8 cellular contexts compared by ENCODE assay signal in genomic region chr10:12130237-12130872, GRCh38. TPM values are rescaled to one million over a fixed set of nuclear protein-coding genes. Genes with fewer than 3 reads are reported as not detected.
DNase-seq lines count a peak whose midpoint lies in the region; ATAC-seq and TF ChIP-seq lines count a peak whose summit lies in the region.

No MANE protein-coding gene starts in this region.

- H3K36me3 ChIP-seq in right atrium auricular region (peaks cover 10% of the 10 kb centered on the region), prostate gland (no peaks in the 10 kb centered on the region)

- H3K27me3 ChIP-seq in right atrium auricular region (no peaks in the 10 kb centered on the region), prostate gland (replicated peaks; ENCODE audit: insufficient read depth) (no peaks in the 10 kb centered on the region)

- peak overlapping the region; percentile 78 to 97 for H3K4me3 ChIP-seq in right atrium auricular region
- peak overlapping the region; percentile 87 to 92 for H3K4me3 ChIP-seq in prostate gland

- H3K27ac ChIP-seq in right atrium auricular region (peak overlapping the region; percentile 90 to 93), prostate gland (peak overlapping the region; percentile 88 to 95)

- DNase-seq in DMS114 treated with DMSO at 0.1 percent for 48 hours (lab: John Stamatoyannopoulos, UW; ENCODE audit: unreplicated experiment) = peak; percentile 83
- peak; percentile 10 for DNase-seq in HPDE6-E6E7 (ENCODE audit: extremely low spot score)
- DNase-seq in OCI-M1 (lab: John Stamatoyannopoulos, UW) = peak; percentile 87
- peak in 30 of 58 donors; percentile 1 to 67 (median 14) for DNase-seq in anterior cingulate cortex (lab: John Stamatoyannopoulos, UW)
- DNase-seq in right atrium auricular region (ENCODE audit: low spot score) = no peak
- no peak for DNase-seq in prostate gland (ENCODE audit: low spot score)

- H3K9me3 ChIP-seq in right atrium auricular region = no peaks in the 10 kb centered on the region
- H3K9me3 ChIP-seq in prostate gland = no peaks in the 10 kb centered on the region

- no peak for TF ChIP-seq POLR2A in prostate gland (IDR thresholded peaks at IDR 0.05)

- TF ChIP-seq CTCF in right atrium auricular region (IDR thresholded peaks at IDR 0.05) = peak in 1 of 2 donors; percentile 52
- peak in 1 of 4 experiments; percentile 39 for TF ChIP-seq CTCF in prostate gland (IDR thresholded peaks at IDR 0.05)

- ATAC-seq in GM19351 (IDR thresholded peaks at IDR 0.05; ENCODE audit: unreplicated experiment) = peak; percentile 47
- no peak for ATAC-seq in HG03039 (IDR thresholded peaks at IDR 0.05; ENCODE audit: unreplicated experiment)

- intact Hi-C loops in prostate gland (cut with DNase I) = no loop called here

- 21% methylated on average over 11 of the region's 11 CpGs for WGBS in prostate gland

- H3K4me1 ChIP-seq in right atrium auricular region (peaks cover 0 to 10% of the 10 kb centered on the region in 2 donors), prostate gland (replicated peaks) (no peaks in the 10 kb centered on the region)

RNA-seq across cellular contexts. Expression of gene SEC61A2, which starts 0.9 kb away (rescaled TPM):
- total RNA-seq in right atrium auricular region (10 to 100 TPM; 12.2 to 12.4 TPM), prostate gland (10 to 100 TPM in 1 of 2 donors, 1 to 10 TPM in 1; 2.9 to 13.5 TPM)

Comparison
In these comparisons a context has a peak if more than half of its experiments do, and no peak if none do; other contexts are left out.
1. DNase-seq: peak in DMS114 treated with DMSO at 0.1 percent for 48 hours (single experiment), HPDE6-E6E7 (single experiment), OCI-M1 (single experiment) and anterior cingulate cortex (30 of 58); none in right atrium auricular region (single experiment) and prostate gland (single experiment).